ENCODE assay signal across 12 cellular contexts in the genomic region with DNA sequence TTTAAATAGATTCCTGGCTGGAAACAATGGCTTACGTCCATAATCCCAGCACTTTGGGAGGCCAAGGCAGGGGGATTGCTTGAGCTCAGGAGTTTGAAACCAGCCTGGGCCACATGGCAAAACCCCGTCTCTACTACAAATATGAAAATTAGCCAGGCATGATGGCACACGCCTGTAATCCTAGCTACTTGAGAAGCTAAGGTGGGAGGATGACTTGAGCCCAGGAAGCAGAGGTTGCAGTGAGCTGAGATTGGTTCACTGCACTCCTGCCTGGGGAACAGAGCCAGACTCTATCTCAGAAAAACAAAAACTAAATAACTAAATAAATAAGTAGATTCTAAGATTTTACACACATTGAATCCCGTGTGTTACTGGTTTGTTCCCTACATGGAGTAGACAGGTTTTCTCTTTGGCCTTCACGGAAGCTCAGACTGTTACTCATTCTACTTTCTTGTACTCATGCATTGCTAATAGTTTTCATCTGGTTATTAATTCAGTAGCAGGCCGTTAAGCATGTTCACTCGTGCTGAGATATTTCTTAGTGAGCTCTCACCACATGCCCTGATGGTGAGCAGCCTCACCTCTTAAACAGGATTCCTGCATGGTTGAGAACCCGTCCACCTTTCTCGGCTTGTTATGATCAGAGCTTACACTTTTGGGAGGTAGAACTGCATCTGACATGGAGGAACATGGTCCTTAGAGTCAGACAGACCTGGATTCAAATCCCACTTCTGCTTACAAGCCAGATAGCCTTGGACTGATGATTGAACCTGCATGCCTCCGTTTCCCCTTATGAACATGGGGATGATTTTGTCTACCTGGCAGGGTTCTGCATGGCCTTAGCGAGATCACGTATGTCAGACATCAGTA. TPM values are rescaled to one million over a fixed set of nuclear protein-coding genes. Genes with fewer than 3 reads are reported as not detected.
DNase-seq lines count a peak whose midpoint lies in the region; ATAC-seq and TF ChIP-seq lines count a peak whose summit lies in the region.
"Had no signal": no experiment of that assay in that cellular context is flagged by ENCODE, and none has a peak within 500 bp of the region (broad histone marks: within the 10 kb centered on the region; RNA-seq: fewer than 3 reads in every experiment).

No MANE protein-coding gene starts in this region.

- peaks cover 85% of the 10 kb centered on the region for H3K4me1 Mint-ChIP-seq in activated T-cell treated with anti-CD3 and anti-CD28 coated beads, Interleukin-2, amount 50 U/mL, for 24 hours (ENCODE audit: low read depth)
- H3K4me1 Mint-ChIP-seq in activated T-cell treated with anti-CD3 and anti-CD28 coated beads, Interleukin-2, amount 50 U/mL, for 4 hours (ENCODE audit: low read depth), result peaks cover 79% of the 10 kb centered on the region

- no peaks in the 10 kb centered on the region for H3K9me3 ChIP-seq in thyroid gland
- peaks cover 0 to 4% (median 0%) of the 10 kb centered on the region in 4 donors for H3K9me3 ChIP-seq in tibial nerve
- H3K9me3 ChIP-seq: SJSA1, upper lobe of left lung had no signal

- POLR2A ChIA-PET in RWPE1 (lab: Yijun Ruan, JAX; ENCODE audit: low non-redundant PET), result no interaction called here

- WGBS in thyroid gland, 2 donors, result 49 to 63% methylated on average over 12 of the region's 12 CpGs
- 83 to 87% methylated on average over 12 of the region's 12 CpGs for WGBS in tibial nerve, 2 donors

- intact Hi-C loops in thyroid gland (cut with DNase I), result no loop called here

- CTCF ChIA-PET in RWPE1 (lab: Yijun Ruan, JAX), result interaction anchor here (0.9 kb wide), 1 partner anchor 27 kb away, joined by 3 read pairs; no protein-coding TSS in a partner anchor

- peaks cover 14 to 18% of the 10 kb centered on the region in 2 donors for H3K4me1 ChIP-seq in thyroid gland
- H3K4me1 ChIP-seq in tibial nerve, result peaks cover 0 to 12% (median 0%) of the 10 kb centered on the region in 4 donors

- H3K36me3 ChIP-seq in thyroid gland, result no peaks in the 10 kb centered on the region
- peaks cover 0 to 39% (median 3%) of the 10 kb centered on the region in 3 donors for H3K36me3 ChIP-seq in tibial nerve
- H3K36me3 ChIP-seq: SJSA1, upper lobe of left lung had no signal

- H3K4me3 Mint-ChIP-seq in activated T-cell treated with anti-CD3 and anti-CD28 coated beads, Interleukin-2, amount 50 U/mL, for 24 hours, result no peak overlapping the region
- no peak overlapping the region for H3K4me3 Mint-ChIP-seq in activated T-cell treated with anti-CD3 and anti-CD28 coated beads, Interleukin-2, amount 50 U/mL, for 4 hours

- peak overlapping the region; percentile 78 for H3K27ac ChIP-seq in RWPE1
- H3K27ac ChIP-seq in thyroid gland, result peak overlapping the region; percentile 29 to 62 (median 32)
- H3K27ac ChIP-seq in tibial nerve, result no peak overlapping the region
- H3K27ac ChIP-seq: SJSA1, upper lobe of left lung had no signal

- TF ChIP-seq POLR2A in thyroid gland (IDR thresholded peaks at IDR 0.05) (no peak), tibial nerve (IDR thresholded peaks at IDR 0.05) (no peak)

- no peak for ATAC-seq in activated T-cell treated with anti-CD3 and anti-CD28 coated beads, Interleukin-2, amount 50 U/mL, for 4 hours
- ATAC-seq in GM19467 (IDR thresholded peaks at IDR 0.05; ENCODE audit: unreplicated experiment), result no peak

- H3K27me3 Mint-ChIP-seq in activated T-cell treated with anti-CD3 and anti-CD28 coated beads, Interleukin-2, amount 50 U/mL, for 24 hours, result no peaks in the 10 kb centered on the region
- no peaks in the 10 kb centered on the region for H3K27me3 Mint-ChIP-seq in activated T-cell treated with anti-CD3 and anti-CD28 coated beads, Interleukin-2, amount 50 U/mL, for 4 hours (ENCODE audit: low read depth)

- no peaks in the 10 kb centered on the region for H3K27me3 ChIP-seq in thyroid gland
- no peaks in the 10 kb centered on the region for H3K27me3 ChIP-seq in tibial nerve
- H3K27me3 ChIP-seq: SJSA1, upper lobe of left lung had no signal

- H3K27ac Mint-ChIP-seq in activated T-cell treated with anti-CD3 and anti-CD28 coated beads, Interleukin-2, amount 50 U/mL, for 24 hours, result peak overlapping the region; percentile 24

- H3K4me3 ChIP-seq in thyroid gland (replicated peaks in 1 of 3) (no peak overlapping the region), tibial nerve (no peak overlapping the region)
- H3K4me3 ChIP-seq: SJSA1, upper lobe of left lung had no signal

- no peak for DNase-seq in activated T-cell treated with anti-CD3 and anti-CD28 coated beads, Interleukin-2, amount 50 U/mL, for 24 hours
- DNase-seq in activated T-cell treated with anti-CD3 and anti-CD28 coated beads, Interleukin-2, amount 50 U/mL, for 4 hours, result no peak
- DNase-seq in RWPE1 (ENCODE audit: low spot score) (peak; percentile 46), glomerular visceral epithelial cell (ENCODE audit: extremely low spot score) (peak; percentile 49), thyroid gland (peak; percentile 51 to 55), CD1c-positive myeloid dendritic cell (ENCODE audit: extremely low spot score) (no peak), tibial nerve (ENCODE audit: low spot score in 2 of 2) (no peak)
- DNase-seq: upper lobe of left lung had no signal

- H3K36me3 Mint-ChIP-seq in activated T-cell treated with anti-CD3 and anti-CD28 coated beads, Interleukin-2, amount 50 U/mL, for 24 hours (ENCODE audit: low read depth), result peaks cover 37% of the 10 kb centered on the region
- peaks cover 17% of the 10 kb centered on the region for H3K36me3 Mint-ChIP-seq in activated T-cell treated with anti-CD3 and anti-CD28 coated beads, Interleukin-2, amount 50 U/mL, for 4 hours (ENCODE audit: insufficient read depth)

- no peak for TF ChIP-seq EP300 in tibial nerve (IDR thresholded peaks at IDR 0.05)

- TF ChIP-seq CTCF in RWPE1 (conservative IDR thresholded peaks at IDR 0.05; ENCODE audit: low read depth), result no peak
- TF ChIP-seq CTCF in thyroid gland (IDR thresholded peaks at IDR 0.05), result no peak
- TF ChIP-seq CTCF in tibial nerve (IDR thresholded peaks at IDR 0.05), result no peak

- H3K9me3 Mint-ChIP-seq in activated T-cell treated with anti-CD3 and anti-CD28 coated beads, Interleukin-2, amount 50 U/mL, for 24 hours, result peaks cover 3% of the 10 kb centered on the region
- H3K9me3 Mint-ChIP-seq in activated T-cell treated with anti-CD3 and anti-CD28 coated beads, Interleukin-2, amount 50 U/mL, for 4 hours, result no peaks in the 10 kb centered on the region
- H3K9me3 Mint-ChIP-seq: activated T-helper 2 cell treated with anti-CD3 and anti-CD28 coated beads, Interferon-gamma antibody, Interleukin-2, Interleukin-4, amounts not matched to agents 10 μg/mL and 5 μg/mL and 100 μg/mL, durations not matched to agents 14 hours and 24 hours and 36 hours had no signal

RNA-seq across cellular contexts. Expression of a gene that starts 49.1 kb away (rescaled TPM):
- total RNA-seq in activated T-cell treated with anti-CD3 and anti-CD28 coated beads, Interleukin-2, amount 50 U/mL, for 4 hours, result 10 to 100 TPM; 19.1 to 23.2 (median 21.3) TPM
- total RNA-seq in thyroid gland (10 to 100 TPM; 14.8 to 24.7 (median 22.0) TPM), tibial nerve (10 to 100 TPM; 10.4 to 47.4 (median 19.5) TPM)
- total RNA-seq: A673 had no signal

Comparison
In these comparisons a context has a peak if more than half of its experiments do, and no peak if none do; other contexts are left out.
1. DNase-seq: peak in RWPE1 (single experiment), glomerular visceral epithelial cell (single experiment) and thyroid gland (2 of 2); none in activated T-cell treated with anti-CD3 and anti-CD28 coated beads, Interleukin-2, amount 50 U/mL, for 24 hours (single experiment), activated T-cell treated with anti-CD3 and anti-CD28 coated beads, Interleukin-2, amount 50 U/mL, for 4 hours (single experiment), CD1c-positive myeloid dendritic cell (single experiment) and tibial nerve (0 of 2).
2. H3K27ac ChIP-seq: peak in RWPE1 (single experiment) and thyroid gland (3 of 3); none in tibial nerve (0 of 4).